In the genomic region with DNA sequence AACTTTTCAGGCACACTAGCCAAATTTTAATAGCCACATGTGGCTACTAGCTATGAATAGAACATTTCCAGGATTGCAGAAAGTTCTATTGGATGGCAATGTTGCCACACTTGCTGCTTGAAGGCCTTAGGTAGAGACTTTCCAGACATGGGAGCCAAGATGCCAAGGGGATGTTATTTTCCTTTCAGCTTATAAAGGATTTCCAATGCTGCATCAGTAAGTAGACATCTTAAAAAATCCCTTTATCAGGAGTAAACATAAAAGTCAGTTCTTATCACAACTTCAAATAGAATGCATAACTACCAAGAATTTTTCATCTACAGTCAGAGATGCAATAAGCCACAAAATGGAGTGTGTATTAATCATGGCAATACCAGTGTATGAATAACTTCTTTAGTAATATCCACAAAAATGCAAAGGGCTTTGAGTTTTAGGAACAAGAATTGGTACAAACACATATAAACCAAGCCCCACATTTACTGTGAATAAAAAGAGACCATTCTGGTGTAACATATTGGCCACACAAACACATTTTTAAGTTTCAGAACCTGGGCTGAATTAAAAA, we compare ENCODE assay signal across 25 cellular contexts.
A peak's percentile ranks its signal among the peaks of the same experiment; 100 is the strongest.
DNase-seq lines count a peak whose midpoint lies in the region; ATAC-seq and TF ChIP-seq lines count a peak whose summit lies in the region.
"Had no signal": no experiment of that assay in that cellular context is flagged by ENCODE, and none has a peak within 500 bp of the region (broad histone marks: within the 10 kb centered on the region; RNA-seq: fewer than 3 reads in every experiment).

No MANE protein-coding gene starts in this region.

- CTCF ChIA-PET in MCF 10A (lab: Yijun Ruan, JAX) = interaction anchor here (0.7 to 0.8 kb wide), 2 partner anchors 26 to 34 kb away, joined by 3 read pairs; no protein-coding TSS in a partner anchor

- H3K27me3 ChIP-seq in breast epithelium = no peaks in the 10 kb centered on the region
- H3K27me3 ChIP-seq: BE2C, brain microvascular endothelial cell, stomach, tibial nerve had no signal

- no peaks in the 10 kb centered on the region for H3K9me3 ChIP-seq in breast epithelium
- H3K9me3 ChIP-seq: BE2C, psoas muscle, stomach, tibial nerve had no signal

- in situ Hi-C loops in astrocyte of the cerebellum (cut with HindIII; ENCODE audit: low sequenced_read_pairs) = no loop called here

- peak overlapping the region; percentile 85 for H3K27ac Mint-ChIP-seq in MCF 10A (ENCODE audit: low read depth, unreplicated experiment)
- H3K27ac Mint-ChIP-seq: activated naive CD4-positive, alpha-beta T cell treated with anti-CD3 and anti-CD28 coated beads, Interleukin-2, amount 50 U/mL, for 24 hours; memory B cell had no signal

- H3K4me1 Mint-ChIP-seq in MCF 10A (ENCODE audit: insufficient read depth, unreplicated experiment) = peaks cover 13% of the 10 kb centered on the region
- H3K4me1 Mint-ChIP-seq: activated naive CD4-positive, alpha-beta T cell treated with anti-CD3 and anti-CD28 coated beads, Interleukin-2, amount 50 U/mL, for 24 hours; memory B cell had no signal

- H3K27me3 Mint-ChIP-seq in MCF 10A (ENCODE audit: insufficient read depth, unreplicated experiment) = no peaks in the 10 kb centered on the region
- H3K27me3 Mint-ChIP-seq: activated naive CD4-positive, alpha-beta T cell treated with anti-CD3 and anti-CD28 coated beads, Interleukin-2, amount 50 U/mL, for 24 hours; memory B cell had no signal

- TF ChIP-seq CTCF in MCF 10A (IDR thresholded peaks at IDR 0.05; ENCODE audit: unreplicated experiment) (no peak), breast epithelium (IDR thresholded peaks at IDR 0.05) (no peak), astrocyte of the cerebellum (IDR thresholded peaks at IDR 0.05; ENCODE audit: low read depth, low read length, missing control alignments) (no peak), fibroblast of villous mesenchyme (IDR thresholded peaks at IDR 0.05; ENCODE audit: insufficient read depth, low read depth, low read length) (no peak)

- H3K9me3 Mint-ChIP-seq in MCF 10A (ENCODE audit: unreplicated experiment) = no peaks in the 10 kb centered on the region
- H3K9me3 Mint-ChIP-seq: activated naive CD4-positive, alpha-beta T cell treated with anti-CD3 and anti-CD28 coated beads, Interleukin-2, amount 50 U/mL, for 24 hours had no signal

- H3K36me3 Mint-ChIP-seq in MCF 10A (ENCODE audit: insufficient read depth, unreplicated experiment) = no peaks in the 10 kb centered on the region
- H3K36me3 Mint-ChIP-seq: activated naive CD4-positive, alpha-beta T cell treated with anti-CD3 and anti-CD28 coated beads, Interleukin-2, amount 50 U/mL, for 24 hours; memory B cell had no signal

- BruUV-seq in MCF 10A (replicated peaks; lab: Mats Ljungman, UMichigan) = no TSS peak

- TF ChIP-seq POLR2A in breast epithelium (IDR thresholded peaks at IDR 0.05) = no peak

- POLR2A ChIA-PET in MCF 10A (lab: Yijun Ruan, JAX) = interaction anchor here (0.7 kb wide), 1 partner anchor 18 kb away, joined by 3 read pairs; no protein-coding TSS in a partner anchor

- DNase-seq in MCF 10A (ENCODE audit: unreplicated experiment) (no peak), breast epithelium (ENCODE audit: low spot score in 2 of 2) (no peak), astrocyte of the cerebellum (ENCODE audit: low read depth) (peak; percentile 8), fibroblast of villous mesenchyme (ENCODE audit: low read depth) (peak; percentile 4), SK-N-DZ (ENCODE audit: low spot score) (no peak), NOMO-1 (lab: John Stamatoyannopoulos, UW; ENCODE audit: unreplicated experiment in 2 of 2) (no peak), NCI-H345 treated with DMSO at 0.1 percent for 48 hours (lab: John Stamatoyannopoulos, UW; ENCODE audit: unreplicated experiment) (no peak), left colon (no peak)
- DNase-seq: 8988T; activated CD4-positive, alpha-beta T cell treated with anti-CD3 and anti-CD28 coated beads, Interleukin-2, amount 50 U/mL, for 1 hour; BE2C; brain microvascular endothelial cell; DND-41; effector CD8-positive, alpha-beta T cell; Kasumi-1; left cardiac atrium; NCI-H1048; NCI-H187 treated with DMSO at 0.1 percent for 48 hours; NCI-H69; psoas muscle; RPMI8226; stomach had no signal

- no peak overlapping the region for H3K27ac ChIP-seq in breast epithelium
- H3K27ac ChIP-seq: brain microvascular endothelial cell, psoas muscle, stomach, tibial nerve had no signal

- intact Hi-C loops in MCF 10A (cut with micrococcal nuclease) (no loop called here), breast epithelium (cut with DNase I; ENCODE audit: low total_unique reads) (no loop called here), left colon (cut with DNase I, micrococcal nuclease) (no loop called here)

- ATAC-seq in left colon = no peak
- ATAC-seq: left cardiac atrium, psoas muscle had no signal

- no peak overlapping the region for H3K4me3 Mint-ChIP-seq in MCF 10A (ENCODE audit: unreplicated experiment)
- H3K4me3 Mint-ChIP-seq: activated naive CD4-positive, alpha-beta T cell treated with anti-CD3 and anti-CD28 coated beads, Interleukin-2, amount 50 U/mL, for 24 hours; memory B cell had no signal

- H3K36me3 ChIP-seq in breast epithelium = no peaks in the 10 kb centered on the region
- H3K36me3 ChIP-seq: BE2C, brain microvascular endothelial cell, stomach, tibial nerve had no signal

- H3K4me3 ChIP-seq in breast epithelium = no peak overlapping the region
- no peak overlapping the region for H3K4me3 ChIP-seq in astrocyte of the cerebellum (ENCODE audit: low read depth, low read length)
- H3K4me3 ChIP-seq in fibroblast of villous mesenchyme (ENCODE audit: low read depth, low read length) = no peak overlapping the region
- H3K4me3 ChIP-seq: psoas muscle, stomach, tibial nerve had no signal

- H3K4me1 ChIP-seq in breast epithelium = no peaks in the 10 kb centered on the region
- H3K4me1 ChIP-seq: psoas muscle, stomach, tibial nerve had no signal

Comparison
In these comparisons a context has a peak if more than half of its experiments do, and no peak if none do; other contexts are left out.
1. DNase-seq: peak in astrocyte of the cerebellum (single experiment) and fibroblast of villous mesenchyme (single experiment); none in MCF 10A (single experiment), breast epithelium (0 of 2), SK-N-DZ (single experiment), NOMO-1 (0 of 2), NCI-H345 treated with DMSO at 0.1 percent for 48 hours (single experiment) and left colon (0 of 2).